In the genomic region with DNA sequence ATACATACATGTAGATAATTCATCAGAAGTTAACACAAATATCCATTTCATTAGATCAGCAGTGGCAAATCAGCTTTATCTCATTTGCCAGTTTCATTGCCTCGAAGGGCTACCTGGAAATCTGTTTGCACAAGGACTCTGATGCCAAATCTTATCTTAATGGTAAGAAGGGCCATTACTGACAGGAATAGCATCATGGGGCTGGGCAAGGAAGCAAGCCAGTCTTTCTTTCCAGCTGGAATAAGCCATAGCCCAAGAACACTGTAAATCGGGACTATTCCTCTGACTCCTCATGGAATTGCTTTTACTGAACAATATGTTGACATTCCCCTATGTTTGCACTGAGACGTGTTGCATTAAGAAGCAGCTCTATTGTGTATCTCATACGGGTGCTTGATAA, we compare ENCODE assay signal across 28 cellular contexts.
"Had no signal": no experiment of that assay in that cellular context is flagged by ENCODE, and none has a peak within 500 bp of the region (broad histone marks: within the 10 kb centered on the region; RNA-seq: fewer than 3 reads in every experiment).

No MANE protein-coding gene starts in this region.

- H3K9me3 ChIP-seq: neutrophil, pancreas, psoas muscle, right lobe of liver, sigmoid colon, suprapubic skin, testis, tibial artery, transverse colon, upper lobe of right lung, uterus had no signal

- ATAC-seq: naive thymus-derived CD4-positive, alpha-beta T cell; natural killer cell; pancreas; psoas muscle; right lobe of liver; stimulated activated memory B cell treated with anti-CD40 and anti-IgM and Interleukin-4, amounts not matched to agents 10 μg/mL and 1 μg/mL and 100 μg/mL, for 72 hours; stimulated activated naive CD8-positive, alpha-beta T cell treated with anti-CD3 and anti-CD28 coated beads, Interleukin-15, amount 100 ng/mL, for 72 hours; stimulated activated naive CD8-positive, alpha-beta T cell treated with anti-CD3 and anti-CD28 coated beads, Interleukin-15, Interleukin-2, amounts not matched to agents 100 U/mL and 50 U/mL, for 24 hours; upper lobe of right lung had no signal

- DNase-seq: naive thymus-derived CD4-positive, alpha-beta T cell; natural killer cell; nucleus accumbens; pancreas; psoas muscle; right cardiac atrium; right lobe of liver; sigmoid colon; small intestine; stimulated activated CD4-positive, alpha-beta T cell treated with anti-CD3 and anti-CD28 coated beads, Interleukin-15, amount 100 ng/mL, for 24 hours; stimulated activated CD4-positive, alpha-beta T cell treated with anti-CD3 and anti-CD28 coated beads, Interleukin-2, amount 100 ng/mL, for 24 hours; stimulated activated CD4-positive, alpha-beta T cell treated with anti-CD3 and anti-CD28 coated beads, Interleukin-2, amount 100 ng/mL, for 48 hours; stimulated activated CD4-positive, alpha-beta T cell treated with anti-CD3 and anti-CD28 coated beads, Interleukin-4, amount 100 ng/mL, for 24 hours; stimulated activated naive CD4-positive, alpha-beta T cell; stimulated activated naive CD8-positive, alpha-beta T cell treated with anti-CD3 and anti-CD28 coated beads, Interleukin-15, amount 100 ng/mL, for 72 hours; stimulated activated naive CD8-positive, alpha-beta T cell treated with anti-CD3 and anti-CD28 coated beads, Interleukin-15, Interleukin-2, amounts not matched to agents 100 U/mL and 50 U/mL, for 24 hours; substantia nigra; testis; tibial artery; transverse colon; upper lobe of right lung; uterus had no signal

- H3K27ac ChIP-seq: neutrophil, pancreas, psoas muscle, right lobe of liver, sigmoid colon, suprapubic skin, testis, tibial artery, transverse colon, upper lobe of right lung, uterus had no signal

- H3K4me1 ChIP-seq: psoas muscle, right lobe of liver, suprapubic skin, testis, uterus had no signal

- H3K27me3 ChIP-seq: neutrophil, pancreas, right lobe of liver, testis, tibial artery, transverse colon, uterus had no signal

- H3K27me3 Mint-ChIP-seq: stimulated activated memory B cell treated with anti-CD40 and anti-IgM and Interleukin-4, amounts not matched to agents 10 μg/mL and 1 μg/mL and 100 μg/mL, for 72 hours had no signal

- H3K27ac Mint-ChIP-seq: naive thymus-derived CD4-positive, alpha-beta T cell; natural killer cell; nephron; stimulated activated memory B cell treated with anti-CD40 and anti-IgM and Interleukin-4, amounts not matched to agents 10 μg/mL and 1 μg/mL and 100 μg/mL, for 72 hours; stimulated activated naive CD8-positive, alpha-beta T cell treated with anti-CD3 and anti-CD28 coated beads, Interleukin-15, amount 100 ng/mL, for 72 hours; type B pancreatic cell had no signal

- H3K4me1 Mint-ChIP-seq: naive thymus-derived CD4-positive, alpha-beta T cell; natural killer cell; stimulated activated memory B cell treated with anti-CD40 and anti-IgM and Interleukin-4, amounts not matched to agents 10 μg/mL and 1 μg/mL and 100 μg/mL, for 72 hours; stimulated activated naive CD8-positive, alpha-beta T cell treated with anti-CD3 and anti-CD28 coated beads, Interleukin-15, amount 100 ng/mL, for 72 hours had no signal

- H3K36me3 ChIP-seq: neutrophil, pancreas, right lobe of liver, sigmoid colon, suprapubic skin, tibial artery, transverse colon, upper lobe of right lung, uterus had no signal

- H3K36me3 Mint-ChIP-seq: naive thymus-derived CD4-positive, alpha-beta T cell; natural killer cell; stimulated activated memory B cell treated with anti-CD40 and anti-IgM and Interleukin-4, amounts not matched to agents 10 μg/mL and 1 μg/mL and 100 μg/mL, for 72 hours; type B pancreatic cell had no signal

- H3K9me3 Mint-ChIP-seq: naive thymus-derived CD4-positive, alpha-beta T cell; natural killer cell; nephron; neural crest cell; stimulated activated memory B cell treated with anti-CD40 and anti-IgM and Interleukin-4, amounts not matched to agents 10 μg/mL and 1 μg/mL and 100 μg/mL, for 72 hours; stimulated activated naive CD8-positive, alpha-beta T cell treated with anti-CD3 and anti-CD28 coated beads, Interleukin-15, amount 100 ng/mL, for 72 hours; type B pancreatic cell had no signal

- H3K4me3 Mint-ChIP-seq: naive thymus-derived CD4-positive, alpha-beta T cell; natural killer cell; nephron; neural crest cell; stimulated activated memory B cell treated with anti-CD40 and anti-IgM and Interleukin-4, amounts not matched to agents 10 μg/mL and 1 μg/mL and 100 μg/mL, for 72 hours; stimulated activated naive CD8-positive, alpha-beta T cell treated with anti-CD3 and anti-CD28 coated beads, Interleukin-15, amount 100 ng/mL, for 72 hours; type B pancreatic cell had no signal

- H3K4me3 ChIP-seq: pancreas, psoas muscle, right lobe of liver, sigmoid colon, suprapubic skin, testis, tibial artery, transverse colon, upper lobe of right lung, uterus had no signal
